Comparison of ENCODE assay signal across 10 cellular contexts in genomic region chr5:77379558-77380061, GRCh38.
DNase-seq lines count a peak whose midpoint lies in the region; ATAC-seq and TF ChIP-seq lines count a peak whose summit lies in the region.
"Had no signal": no experiment of that assay in that cellular context is flagged by ENCODE, and none has a peak within 500 bp of the region (broad histone marks: within the 10 kb centered on the region; RNA-seq: fewer than 3 reads in every experiment).

No MANE protein-coding gene starts in this region.

- H3K9me3 Mint-ChIP-seq in activated naive CD4-positive, alpha-beta T cell treated with anti-CD3 and anti-CD28 coated beads, Interleukin-2, amount 10 ng/mL, durations not matched to agents 7 days and 5 days = peaks cover 18% of the 10 kb centered on the region
- H3K9me3 Mint-ChIP-seq in type B pancreatic cell = no peaks in the 10 kb centered on the region
- H3K9me3 Mint-ChIP-seq: neural progenitor cell had no signal

- peak overlapping the region; percentile 1 for H3K4me3 Mint-ChIP-seq in activated naive CD4-positive, alpha-beta T cell treated with anti-CD3 and anti-CD28 coated beads, Interleukin-2, amount 10 ng/mL, durations not matched to agents 7 days and 5 days
- H3K4me3 Mint-ChIP-seq in type B pancreatic cell = peak overlapping the region; percentile 26
- H3K4me3 Mint-ChIP-seq: neural progenitor cell had no signal

- peaks cover 6% of the 10 kb centered on the region for H3K27me3 Mint-ChIP-seq in activated naive CD4-positive, alpha-beta T cell treated with anti-CD3 and anti-CD28 coated beads, Interleukin-2, amount 10 ng/mL, durations not matched to agents 7 days and 5 days
- H3K27me3 Mint-ChIP-seq in type B pancreatic cell = no peaks in the 10 kb centered on the region

- H3K36me3 Mint-ChIP-seq in activated naive CD4-positive, alpha-beta T cell treated with anti-CD3 and anti-CD28 coated beads, Interleukin-2, amount 10 ng/mL, durations not matched to agents 7 days and 5 days = peaks cover 14% of the 10 kb centered on the region
- H3K36me3 Mint-ChIP-seq in type B pancreatic cell = peaks cover 4% of the 10 kb centered on the region
- H3K36me3 Mint-ChIP-seq: neural progenitor cell had no signal

- peaks cover 39% of the 10 kb centered on the region for H3K4me1 Mint-ChIP-seq in activated naive CD4-positive, alpha-beta T cell treated with anti-CD3 and anti-CD28 coated beads, Interleukin-2, amount 10 ng/mL, durations not matched to agents 7 days and 5 days
- H3K4me1 Mint-ChIP-seq in type B pancreatic cell (ENCODE audit: unreplicated experiment) = peaks cover 14% of the 10 kb centered on the region
- H3K4me1 Mint-ChIP-seq: neural progenitor cell had no signal

- CTCF ChIA-PET in activated naive CD4-positive, alpha-beta T cell treated with anti-CD3 and anti-CD28 coated beads, Interleukin-2, amount 10 ng/mL, durations not matched to agents 7 days and 5 days (lab: Charles Lee) = interaction anchor here (1.2 to 1.4 kb wide), 2 partner anchors 58 to 234 kb away, joined by 3 to 4 read pairs; no protein-coding TSS in a partner anchor

- H3K27ac Mint-ChIP-seq in activated naive CD4-positive, alpha-beta T cell treated with anti-CD3 and anti-CD28 coated beads, Interleukin-2, amount 10 ng/mL, durations not matched to agents 7 days and 5 days = peak overlapping the region; percentile 88
- H3K27ac Mint-ChIP-seq in type B pancreatic cell = peak overlapping the region; percentile 93
- H3K27ac Mint-ChIP-seq: neural progenitor cell had no signal

- DNase-seq in activated T-cell treated with anti-CD3 and anti-CD28 coated beads for 48 hours (ENCODE audit: low read depth) = peak; percentile 45
- no peak for DNase-seq in activated T-cell treated with anti-CD3 and anti-CD28 coated beads, Interleukin-2, amount 50 U/mL, for 1 hour
- DNase-seq in activated naive CD4-positive, alpha-beta T cell treated with anti-CD3 and anti-CD28 coated beads, Interleukin-2, amount 10 ng/mL, durations not matched to agents 7 days and 5 days = peak; percentile 66
- DNase-seq in type B pancreatic cell (ENCODE audit: extremely low spot score, unreplicated experiment) = no peak
- DNase-seq in DMS53 treated with DMSO at 0.1 percent for 48 hours (lab: John Stamatoyannopoulos, UW; ENCODE audit: unreplicated experiment) = no peak
- DNase-seq in activated gamma-delta T cell (lab: John Stamatoyannopoulos, UW) = no peak
- DNase-seq: NCI-H2081 had no signal

- TF ChIP-seq CTCF in type B pancreatic cell (conservative IDR thresholded peaks at IDR 0.05) = no peak

- peak; percentile 92 for ATAC-seq in HG03442 (IDR thresholded peaks at IDR 0.05; ENCODE audit: unreplicated experiment)
- no peak for ATAC-seq in HG03135 (IDR thresholded peaks at IDR 0.05; ENCODE audit: unreplicated experiment)

Comparison
In these comparisons a context has a peak if more than half of its experiments do, and no peak if none do; other contexts are left out.
1. DNase-seq: peak in activated T-cell treated with anti-CD3 and anti-CD28 coated beads for 48 hours (single experiment) and activated naive CD4-positive, alpha-beta T cell treated with anti-CD3 and anti-CD28 coated beads, Interleukin-2, amount 10 ng/mL, durations not matched to agents 7 days and 5 days (single experiment); none in activated T-cell treated with anti-CD3 and anti-CD28 coated beads, Interleukin-2, amount 50 U/mL, for 1 hour (single experiment), type B pancreatic cell (single experiment), DMS53 treated with DMSO at 0.1 percent for 48 hours (single experiment) and activated gamma-delta T cell (single experiment).